In the genomic region with DNA sequence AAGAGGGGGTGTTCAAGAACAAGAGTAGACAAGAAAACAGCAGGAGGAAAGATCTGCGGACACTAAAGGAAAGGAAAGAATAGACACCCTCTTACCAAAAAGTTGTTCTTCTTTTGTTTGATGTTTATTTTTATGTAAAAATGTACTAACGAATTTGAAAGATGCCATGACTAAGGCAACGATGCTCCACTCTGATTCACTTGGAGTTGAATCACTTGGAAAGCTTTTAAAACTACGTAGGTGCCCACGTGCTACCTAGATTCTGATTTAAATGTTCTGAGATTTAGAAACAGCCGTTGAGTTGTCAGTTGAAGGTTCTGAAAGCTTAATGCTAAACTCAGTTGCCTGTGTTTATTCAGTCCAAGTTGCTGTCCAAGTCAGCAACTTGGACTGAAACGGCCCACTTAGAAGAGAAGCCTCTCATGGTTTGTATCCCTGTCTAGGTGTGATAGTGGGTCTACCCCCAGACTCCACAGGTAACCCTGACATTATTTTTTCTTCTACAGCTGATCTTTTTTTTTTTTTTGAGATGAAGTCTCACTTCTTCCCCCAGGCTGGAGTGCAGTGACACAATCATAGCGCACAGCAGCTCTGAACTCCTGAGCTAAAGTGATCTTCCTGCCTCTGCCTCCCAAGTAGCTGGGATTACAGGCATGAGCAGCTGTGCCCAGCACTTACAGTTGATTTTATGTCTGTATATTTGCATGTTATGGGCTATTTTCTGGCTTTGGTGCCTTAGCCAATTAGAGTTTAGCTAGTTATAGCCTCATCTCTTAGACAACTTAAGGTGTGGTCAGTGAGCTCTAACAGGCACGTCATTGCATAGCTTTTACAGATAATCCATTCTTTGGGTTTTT, we compare ENCODE assay signal across 8 cellular contexts. TPM values are rescaled to one million over a fixed set of nuclear protein-coding genes. Genes with fewer than 3 reads are reported as not detected.
DNase-seq lines count a peak whose midpoint lies in the region; ATAC-seq and TF ChIP-seq lines count a peak whose summit lies in the region.

No MANE protein-coding gene starts in this region.

- WGBS in adrenal gland, 4 donors: 23 to 25% (median 24%) methylated on average over 9 of the region's 9 CpGs
- WGBS in hepatocyte (ENCODE audit: low lambda C conversion rate, missing lambda C conversion rate): 27% methylated on average over 9 of the region's 9 CpGs

- peak; percentile 57 for ATAC-seq in sciatic nerve
- no peak for ATAC-seq in GM18498 (IDR thresholded peaks at IDR 0.05; ENCODE audit: unreplicated experiment)
- no peak for ATAC-seq in GM21576 (IDR thresholded peaks at IDR 0.05; ENCODE audit: unreplicated experiment)

- peaks cover 10% of the 10 kb centered on the region for H3K79me2 ChIP-seq in hepatocyte

- H3K4me3 ChIP-seq in adrenal gland (peak overlapping the region in 3 of 4 donors; percentile 73 to 93 (median 91)), hepatocyte (peak overlapping the region; percentile 98)

- DNase-seq in DMS 273 (lab: John Stamatoyannopoulos, UW; ENCODE audit: unreplicated experiment) (peak; percentile 50), NAMALWA (ENCODE audit: low spot score) (peak; percentile 34), adrenal gland (peak in 6 of 7 donors; percentile 30 to 68 (median 50)), hepatocyte (ENCODE audit: low spot score) (peak; percentile 59), sciatic nerve (ENCODE audit: low spot score) (no peak), NCI-H2107 treated with DMSO at 0.1 percent for 48 hours (lab: John Stamatoyannopoulos, UW; ENCODE audit: unreplicated experiment) (no peak)

- H3K4me2 ChIP-seq in hepatocyte: peak overlapping the region; percentile 84

- H2AFZ ChIP-seq in hepatocyte: peak overlapping the region; percentile 99

- H3K9me3 ChIP-seq in adrenal gland (replicated peaks in 1 of 3) (no peaks in the 10 kb centered on the region), hepatocyte (ENCODE audit: low read depth) (no peaks in the 10 kb centered on the region)

- H3K9me2 ChIP-seq in hepatocyte (replicated peaks; ENCODE audit: insufficient read depth): no peaks in the 10 kb centered on the region

- intact Hi-C loops in adrenal gland (cut with DNase I) (no loop called here), sciatic nerve (cut with DNase I) (no loop called here)

- H3K4me1 ChIP-seq in adrenal gland (replicated peaks in 1 of 2) (peaks cover 27 to 37% of the 10 kb centered on the region in 2 donors), hepatocyte (ENCODE audit: insufficient read depth) (no peaks in the 10 kb centered on the region)

- H3K27ac ChIP-seq in adrenal gland: peak overlapping the region; percentile 84 to 98 (median 95)
- peak overlapping the region; percentile 100 for H3K27ac ChIP-seq in hepatocyte

- TF ChIP-seq POLR2A in adrenal gland (IDR thresholded peaks at IDR 0.05): peak; percentile 30 to 90

- H3K36me3 ChIP-seq in adrenal gland (replicated peaks in 1 of 2): no peaks in the 10 kb centered on the region
- no peaks in the 10 kb centered on the region for H3K36me3 ChIP-seq in hepatocyte (replicated peaks; ENCODE audit: insufficient read depth, low read depth)

- H3K27me3 ChIP-seq in adrenal gland (no peaks in the 10 kb centered on the region), hepatocyte (no peaks in the 10 kb centered on the region)

- H4K20me1 ChIP-seq in hepatocyte (ENCODE audit: insufficient read depth, poor library complexity, severe bottlenecking): no peaks in the 10 kb centered on the region

- TF ChIP-seq CTCF in adrenal gland (IDR thresholded peaks at IDR 0.05) (no peak), hepatocyte (IDR thresholded peaks at IDR 0.05; ENCODE audit: poor library complexity) (no peak)

RNA-seq across cellular contexts. Expression of a gene that starts 1.4 kb away (rescaled TPM):
- total RNA-seq in adrenal gland: 10 to 100 TPM in 6 of 8 donors, 1 to 10 TPM in 2; 7.1 to 23.5 (median 16.4) TPM
- 10 to 100 TPM in 1 of 3 donors, 1 to 10 TPM in 2; 6.1 to 23.7 (median 7.7) TPM for polyA plus RNA-seq in adrenal gland
- 8.9 and 9.1 TPM in 2 replicates for total RNA-seq in hepatocyte
- polyA plus RNA-seq in hepatocyte: 5.8 and 9.5 TPM in 2 replicates
- 30.0 TPM for total RNA-seq in sciatic nerve

RNA-seq across cellular contexts. Expression of a gene that starts 38.2 kb away (rescaled TPM):
- total RNA-seq in adrenal gland (10 to 100 TPM; 22.7 to 38.3 (median 32.7) TPM), hepatocyte (18.9 and 24.4 TPM in 2 replicates), sciatic nerve (19.0 TPM)
- polyA plus RNA-seq in adrenal gland (10 to 100 TPM in 2 of 3 donors, 1 to 10 TPM in 1; 9.6 to 37.1 (median 12.3) TPM), hepatocyte (19.5 and 24.0 TPM in 2 replicates)

Comparison
In these comparisons a context has a peak if more than half of its experiments do, and no peak if none do; other contexts are left out.
1. DNase-seq: peak in DMS 273 (single experiment), NAMALWA (single experiment), adrenal gland (6 of 7) and hepatocyte (single experiment); none in sciatic nerve (single experiment) and NCI-H2107 treated with DMSO at 0.1 percent for 48 hours (single experiment).